ENCODE assay signal across 1 cellular context in the genomic region with DNA sequence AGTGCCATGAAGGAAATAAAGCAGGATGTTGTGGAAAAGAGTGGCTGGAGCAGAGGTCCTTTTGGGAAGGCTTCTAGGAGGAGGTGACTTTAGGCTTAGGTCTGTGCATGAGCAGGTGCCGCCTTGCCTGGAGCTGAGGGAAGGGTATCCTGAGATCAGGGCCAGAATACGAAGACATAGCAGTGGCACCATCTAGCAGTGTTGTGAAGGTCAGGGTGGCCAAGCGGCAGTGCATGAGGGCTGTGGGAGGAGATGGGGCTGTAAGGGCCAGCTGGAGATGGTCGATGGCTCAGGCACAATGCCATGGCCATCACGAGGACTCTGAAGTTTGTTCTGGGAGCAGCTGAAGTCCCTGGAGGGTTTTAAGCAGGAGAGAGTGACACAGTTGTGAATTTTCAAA.
TF ChIP-seq lines count a peak whose summit lies in the region.

No MANE protein-coding gene starts in this region.

TF ChIP-seq in H1, 55 proteins besides CTCF, POLR2A, EP300 and RAD21 (continued from another document):
- TF ChIP-seq POU5F1 (IDR thresholded peaks at IDR 0.05; ENCODE audit: low read depth, low read length) (no peak), BRCA1 (IDR thresholded peaks at IDR 0.05; ENCODE audit: low read depth, low read length) (no peak), SIN3A (conservative IDR thresholded peaks at IDR 0.05 in 1 of 2, IDR thresholded peaks at IDR 0.05 in 1 of 2; ENCODE audit: low read depth in 1 of 2, low read length in 2 of 2) (no peak), SP2 (IDR thresholded peaks at IDR 0.05; ENCODE audit: low read length) (no peak), NANOG (IDR thresholded peaks at IDR 0.05; ENCODE audit: insufficient read depth, low read depth, low read length, poor library complexity, severe bottlenecking) (no peak), E2F6 (IDR thresholded peaks at IDR 0.05) (no peak), KDM4A (IDR thresholded peaks at IDR 0.05; ENCODE audit: low read depth, low read length, severe bottlenecking) (no peak), KDM5A (IDR thresholded peaks at IDR 0.05; ENCODE audit: low read length) (no peak), SP1 (IDR thresholded peaks at IDR 0.05; ENCODE audit: low read depth, low read length) (no peak), JUN (IDR thresholded peaks at IDR 0.05; ENCODE audit: low read depth, low read length) (no peak), TBP (IDR thresholded peaks at IDR 0.05; ENCODE audit: low read depth, low read length) (no peak), JUND (IDR thresholded peaks at IDR 0.05; ENCODE audit: low read length) (no peak)
